In genomic region chr2:121170577-121170976, GRCh38 we compare ENCODE assay signal across 13 cellular contexts.
"Had no signal": no experiment of that assay in that cellular context is flagged by ENCODE, and none has a peak within 500 bp of the region (broad histone marks: within the 10 kb centered on the region; RNA-seq: fewer than 3 reads in every experiment).

No MANE protein-coding gene starts in this region.

- H3K9me3 ChIP-seq: colonic mucosa, gastrocnemius medialis had no signal

- H3K27ac ChIP-seq: colonic mucosa, coronary artery, dorsolateral prefrontal cortex, epithelial cell of prostate, esophagus muscularis mucosa, esophagus squamous epithelium, foreskin keratinocyte, gastrocnemius medialis, gastroesophageal sphincter, heart left ventricle, heart right ventricle had no signal

- H3K4me3 ChIP-seq: colonic mucosa, coronary artery, dorsolateral prefrontal cortex, esophagus muscularis mucosa, esophagus squamous epithelium, gastrocnemius medialis, gastroesophageal sphincter, heart left ventricle, heart right ventricle had no signal

- H3K4me1 ChIP-seq: colonic mucosa, esophagus muscularis mucosa, gastroesophageal sphincter had no signal

- ATAC-seq: effector memory CD8-positive, alpha-beta T cell; esophagus mucosa; foreskin keratinocyte; gastrocnemius medialis; gastroesophageal sphincter; heart left ventricle; heart right ventricle had no signal

- H3K36me3 ChIP-seq: colonic mucosa, esophagus muscularis mucosa, esophagus squamous epithelium, gastrocnemius medialis, gastroesophageal sphincter, heart left ventricle, heart right ventricle had no signal
